In genomic region chr13:44989071-44989889, GRCh38 we compare ENCODE assay signal across 8 cellular contexts. TPM values are rescaled to one million over a fixed set of nuclear protein-coding genes. Genes with fewer than 3 reads are reported as not detected.
DNase-seq lines count a peak whose midpoint lies in the region; ATAC-seq, FAIRE-seq and TF ChIP-seq lines count a peak whose summit lies in the region.

A gene with protein sequence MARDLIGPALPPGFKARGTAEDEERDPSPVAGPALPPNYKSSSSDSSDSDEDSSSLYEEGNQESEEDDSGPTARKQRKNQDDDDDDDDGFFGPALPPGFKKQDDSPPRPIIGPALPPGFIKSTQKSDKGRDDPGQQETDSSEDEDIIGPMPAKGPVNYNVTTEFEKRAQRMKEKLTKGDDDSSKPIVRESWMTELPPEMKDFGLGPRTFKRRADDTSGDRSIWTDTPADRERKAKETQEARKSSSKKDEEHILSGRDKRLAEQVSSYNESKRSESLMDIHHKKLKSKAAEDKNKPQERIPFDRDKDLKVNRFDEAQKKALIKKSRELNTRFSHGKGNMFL (plus strand): TSS chr13:44989538. CDS start chr13:44989655, 117 bp downstream.
Gene NUFIP1, minus strand, starts transcription at chr13:44989471. Its CDS starts 35 bp downstream, at chr13:44989436.

- peaks cover 2% of the 10 kb centered on the region; the same call in 1 of the 2 replicates for H3K79me1 ChIP-seq in H1 (ENCODE audit: low read depth, low read length)

- CTCF ChIA-PET in activated CD8-positive, alpha-beta memory T cell treated with anti-CD3 and anti-CD28 coated beads for 36 hours (lab: Charles Lee), result no interaction called here
- CTCF ChIA-PET in H1 (lab: Charles Lee; ENCODE audit: partially characterized antibody), result interaction anchor here (1.6 kb wide), 1 partner anchor 19 kb away, joined by 6 read pairs; no protein-coding TSS in a partner anchor

- POLR2A ChIA-PET in activated CD8-positive, alpha-beta memory T cell treated with anti-CD3 and anti-CD28 coated beads for 36 hours (lab: Charles Lee), result interaction anchor here (0.5 to 0.6 kb wide), 2 partner anchors 138 to 459 kb away, joined by 3 to 16 read pairs; no protein-coding TSS in a partner anchor
- POLR2A ChIA-PET in H1 (lab: Charles Lee; ENCODE audit: partially characterized antibody), result interaction anchor here (0.7 to 1.6 kb wide), 3 partner anchors 9 to 256 kb away, joined by 3 to 4 read pairs (median 3); no protein-coding TSS in a partner anchor

- H3K27ac Mint-ChIP-seq in memory B cell, result peak within 1 kb of the TSS; percentile 98

- TF ChIP-seq EP300 in H1 (IDR thresholded peaks at IDR 0.05; ENCODE audit: borderline replicate concordance in 1 of 2, low read depth in 2 of 2, low read length in 2 of 2), result no peak

- H4K91ac ChIP-seq in H1 (replicated peaks; ENCODE audit: insufficient read length, low read length), result peak within 1 kb of the TSS; percentile 25

- no peak for TF ChIP-seq RAD21 in H1 (IDR thresholded peaks at IDR 0.05 in 1 of 2, conservative IDR thresholded peaks at IDR 0.05 in 1 of 2; ENCODE audit: low read depth in 2 of 2, low read length in 2 of 2)

- no peak within 1 kb of the TSS for H3K14ac ChIP-seq in H1 (ENCODE audit: insufficient read length)

- no peaks in the 10 kb centered on the region for H3K27me3 ChIP-seq in H1 (replicated peaks in 1 of 4; ENCODE audit: control insufficient read depth in 3 of 4, extremely low read depth in 1 of 4, insufficient read depth in 3 of 4, low read length in 3 of 4)

- peak within 1 kb of the TSS; percentile 98 for H3K4me3 Mint-ChIP-seq in memory B cell

- peak; percentile 62 for FAIRE-seq in H1 (lab: Jason Lieb, UNC)

- ATAC-seq in GM19467 (IDR thresholded peaks at IDR 0.05; ENCODE audit: unreplicated experiment), result peak; percentile 91
- peak; percentile 96 for ATAC-seq in memory B cell (ENCODE audit: low read depth)

- H4K5ac ChIP-seq in H1 (ENCODE audit: insufficient read length, low read depth, low read length), result peak within 1 kb of the TSS; percentile 55

- H3K9me3 Mint-ChIP-seq in memory B cell, result no peaks in the 10 kb centered on the region

- H3K23ac ChIP-seq in H1 (ENCODE audit: insufficient read length), result no peak within 1 kb of the TSS

- peaks cover 3 to 9% (median 6%) of the 10 kb centered on the region in 4 experiments; a peak in 6 of 8 replicates for H3K36me3 ChIP-seq in H1 (ENCODE audit: control insufficient read depth in 2 of 4, insufficient read depth in 4 of 4, low read length in 3 of 4)

- H3K4me1 ChIP-seq in H1 (replicated peaks in 1 of 4; ENCODE audit: control insufficient read depth in 3 of 4, insufficient read depth in 4 of 4, low read length in 3 of 4), result peaks cover 0 to 9% (median 0%) of the 10 kb centered on the region in 4 experiments; a peak in 1 of 7 replicates

- peaks cover 14 to 73% of the 10 kb centered on the region in 2 experiments for H3K79me2 ChIP-seq in H1 (ENCODE audit: control insufficient read depth in 1 of 2, insufficient read depth in 2 of 2, low read length in 2 of 2)

- H3K18ac ChIP-seq in H1 (ENCODE audit: extremely low read depth, low read length), result peak within 1 kb of the TSS; percentile 78

- H2BK15ac ChIP-seq in H1 (ENCODE audit: low read length), result peak within 1 kb of the TSS; percentile 16; the same call in 1 of the 2 replicates

- H3K27me3 Mint-ChIP-seq in memory B cell, result no peaks in the 10 kb centered on the region

- DNase-seq in CMK (ENCODE audit: low read depth) (peak; percentile 39), HPDE6-E6E7 (ENCODE audit: extremely low spot score) (peak; percentile 67), NK-92 (lab: John Stamatoyannopoulos, UW; ENCODE audit: unreplicated experiment) (peak; percentile 55), H1 (ENCODE audit: low read depth in 1 of 2, low spot score in 2 of 2) (peak; percentile 63 to 95), memory B cell (ENCODE audit: low spot score in 2 of 2) (peak; percentile 82 to 84)
- peak; percentile 88 for DNase-seq in stimulated activated CD8-positive, alpha-beta memory T cell treated with anti-CD3 and anti-CD28 coated beads, Interleukin-12 subunit alpha, Interleukin-12 subunit beta, amount 100 ng/mL, for 1 hour (ENCODE audit: low read depth)

- H3K23me2 ChIP-seq in H1 (ENCODE audit: low read depth, low read length), result peaks cover 4% of the 10 kb centered on the region; the same call in 1 of the 2 replicates

- peak within 1 kb of the TSS; percentile 77 to 97 for H3K4me2 ChIP-seq in H1 (ENCODE audit: insufficient read depth in 1 of 2, low read depth in 2 of 2, low read length in 2 of 2)

- WGBS in H1 (ENCODE audit: extremely low coverage in 1 of 2, insufficient coverage in 1 of 2, insufficient read length in 1 of 2, insufficient replicate concordance in 2 of 2, low coverage in 1 of 2, low lambda C conversion rate in 2 of 2, missing lambda C conversion rate in 1 of 2), 2 experiments, result 1% methylated on average over 56 of the region's 66 CpGs; no CpG with 5 or more reads in 1 of the 2 experiments

- peak within 1 kb of the TSS; percentile 73 to 95 (median 95) for H3K4me3 ChIP-seq in H1 (ENCODE audit: extremely low read depth in 1 of 4, insufficient read depth in 2 of 4, low read depth in 3 of 4, low read length in 4 of 4)

- H3K4me1 Mint-ChIP-seq in memory B cell, result peaks cover 27% of the 10 kb centered on the region

- peaks cover 0 to 4% of the 10 kb centered on the region in 2 experiments for H4K20me1 ChIP-seq in H1 (replicated peaks in 1 of 2; ENCODE audit: control insufficient read depth in 1 of 2, insufficient read depth in 2 of 2, low read length in 2 of 2)

- peak within 1 kb of the TSS; percentile 87 for H2AFZ ChIP-seq in H1 (ENCODE audit: low read length)

- TF ChIP-seq CTCF in H1 (IDR thresholded peaks at IDR 0.05; ENCODE audit: control extremely low read depth in 1 of 3, insufficient read depth in 1 of 3, low read depth in 1 of 3, low read length in 3 of 3), result peak in 1 of 3 experiments; percentile 4; a peak in 1 of 4 replicates

- H4K8ac ChIP-seq in H1 (ENCODE audit: extremely low read depth, insufficient read depth, low read length), result peak within 1 kb of the TSS; percentile 99

- no peak within 1 kb of the TSS for H2AK5ac ChIP-seq in H1 (ENCODE audit: low read depth, low read length)

- no peak within 1 kb of the TSS for H2BK20ac ChIP-seq in H1 (ENCODE audit: low read length)

- H3K9me3 ChIP-seq in H1 (ENCODE audit: insufficient read depth in 2 of 2, low read depth in 1 of 2, low read length in 1 of 2), result no peaks in the 10 kb centered on the region

- no peak within 1 kb of the TSS for H3K4ac ChIP-seq in H1 (replicated peaks; ENCODE audit: insufficient read length, low read depth, low read length)

- H3K56ac ChIP-seq in H1 (replicated peaks; ENCODE audit: insufficient read length, low read depth, low read length), result peak within 1 kb of the TSS; percentile 19

- TF ChIP-seq POLR2A in H1 (IDR thresholded peaks at IDR 0.05; ENCODE audit: control extremely low read depth in 1 of 2, low read depth in 2 of 2, low read length in 2 of 2), result peak; percentile 76 to 96

- peak within 1 kb of the TSS; percentile 83 for H3K27ac ChIP-seq in H1 (ENCODE audit: low read depth, low read length)

- peak within 1 kb of the TSS; percentile 83 to 92 (median 88) for H3K9ac ChIP-seq in H1 (replicated peaks in 1 of 4; ENCODE audit: extremely low read depth in 1 of 4, low read depth in 3 of 4, low read length in 3 of 4)

- H2BK12ac ChIP-seq in H1 (ENCODE audit: low read depth, low read length), result peak within 1 kb of the TSS; percentile 75; the same call in 1 of the 2 replicates

- H3K36me3 Mint-ChIP-seq in memory B cell, result peaks cover 8% of the 10 kb centered on the region

- peak within 1 kb of the TSS; percentile 71; the same call in 1 of the 2 replicates for H2BK5ac ChIP-seq in H1 (ENCODE audit: low read depth, low read length)

- no peak within 1 kb of the TSS for H2BK120ac ChIP-seq in H1 (replicated peaks; ENCODE audit: low read depth, low read length)

TF ChIP-seq in H1, 55 proteins besides CTCF, POLR2A, EP300 and RAD21 (continues in another document):
- TF ChIP-seq TBP (IDR thresholded peaks at IDR 0.05; ENCODE audit: low read depth, low read length), result peak; percentile 86
- no peak for TF ChIP-seq CBX5 (IDR thresholded peaks at IDR 0.05; ENCODE audit: low read depth, low read length)
- no peak for TF ChIP-seq TCF12 (IDR thresholded peaks at IDR 0.05; ENCODE audit: low read depth, low read length)
- peak; percentile 74; the same call in 1 of the 2 replicates for TF ChIP-seq GABPA (IDR thresholded peaks at IDR 0.05; ENCODE audit: borderline replicate concordance, insufficient read depth, low read length)
- TF ChIP-seq KDM1A (IDR thresholded peaks at IDR 0.05; ENCODE audit: borderline replicate concordance, low read length), result no peak
- TF ChIP-seq SIN3A (conservative IDR thresholded peaks at IDR 0.05 in 1 of 2, IDR thresholded peaks at IDR 0.05 in 1 of 2; ENCODE audit: low read depth in 1 of 2, low read length in 2 of 2), result peak; percentile 79 to 82; a peak in 2 of 4 replicates
- TF ChIP-seq KDM4A (IDR thresholded peaks at IDR 0.05; ENCODE audit: low read depth, low read length, severe bottlenecking), result peak; percentile 97

RNA-seq across cellular contexts. Expression of the first gene that starts in this region (rescaled TPM):
- total RNA-seq in activated CD8-positive, alpha-beta memory T cell treated with anti-CD3 and anti-CD28 coated beads for 36 hours, result 10 to 100 TPM; 30.0 to 31.0 TPM
- 26.1 and 30.2 TPM in 2 replicates for total RNA-seq in H1 (2021; fragmentation: NEBNext Ultra II Directional; extraction: Animal tissue kit (Norgen Biotek cat#: 25700))
- 8.5 and 11.0 TPM in 2 replicates for polyA plus RNA-seq in H1 (2011; rRNA removed)
- polyA plus RNA-seq in H1 (2011; cell fraction: cytosol; rRNA removed), result 14.3 TPM
- polyA plus RNA-seq in H1 (2011; cell fraction: nucleus; rRNA removed), result 20.5 TPM
- polyA plus RNA-seq in H1 (2012, experiment 1 of 2), result 14.7 to 23.0 TPM (median 16.8 TPM) in 4 replicates
- 6.3 TPM for polyA plus RNA-seq in H1 (2012, experiment 2 of 2)
- polyA plus RNA-seq in H1 (2013, experiment 1 of 2), result 31.0 TPM
- polyA plus RNA-seq in H1 (2013, experiment 2 of 2), result 27.9 TPM
- polyA minus RNA-seq in H1 (2011; rRNA and poly(A)+ RNA removed), result 13.7 TPM in 2 replicates
- 19.8 TPM for polyA minus RNA-seq in H1 (2011; cell fraction: cytosol; rRNA and poly(A)+ RNA removed)
- polyA minus RNA-seq in H1 (2011; cell fraction: nucleus; rRNA and poly(A)+ RNA removed), result 49.9 TPM

RNA-seq across cellular contexts. Expression of gene NUFIP1, which starts in this region (rescaled TPM):
- total RNA-seq in activated CD8-positive, alpha-beta memory T cell treated with anti-CD3 and anti-CD28 coated beads for 36 hours, result 10 to 100 TPM; 11.0 to 12.0 TPM
- total RNA-seq in H1 (2021; fragmentation: NEBNext Ultra II Directional; extraction: Animal tissue kit (Norgen Biotek cat#: 25700)), result 16.6 and 17.0 TPM in 2 replicates
- 4.6 and 5.3 TPM in 2 replicates for polyA plus RNA-seq in H1 (2011; rRNA removed)
- polyA plus RNA-seq in H1 (2011; cell fraction: cytosol; rRNA removed), result 5.9 TPM
- 4.4 TPM for polyA plus RNA-seq in H1 (2011; cell fraction: nucleus; rRNA removed)
- polyA plus RNA-seq in H1 (2012, experiment 1 of 2), result 9.0 to 13.2 TPM (median 9.5 TPM) in 4 replicates
- 1.8 TPM for polyA plus RNA-seq in H1 (2012, experiment 2 of 2)
- 14.3 TPM for polyA plus RNA-seq in H1 (2013, experiment 1 of 2)
- polyA plus RNA-seq in H1 (2013, experiment 2 of 2), result 14.5 TPM
- 2.8 and 3.6 TPM in 2 replicates for polyA minus RNA-seq in H1 (2011; rRNA and poly(A)+ RNA removed)
- polyA minus RNA-seq in H1 (2011; cell fraction: cytosol; rRNA and poly(A)+ RNA removed), result 4.8 TPM
- 6.4 TPM for polyA minus RNA-seq in H1 (2011; cell fraction: nucleus; rRNA and poly(A)+ RNA removed)

Comparison
In these comparisons a context has a peak if more than half of its experiments do, and no peak if none do; other contexts are left out.
1. Peak in every context shown above with its lines: DNase-seq, ATAC-seq, H3K4me3 ChIP-seq and H3K27ac ChIP-seq.